In genomic region chr14:58395815-58396626, GRCh38 we compare ENCODE assay signal across 9 cellular contexts. TPM values are rescaled to one million over a fixed set of nuclear protein-coding genes. Genes with fewer than 3 reads are reported as not detected.
DNase-seq lines count a peak whose midpoint lies in the region; ATAC-seq and TF ChIP-seq lines count a peak whose summit lies in the region.
"Had no signal": no experiment of that assay in that cellular context is flagged by ENCODE, and none has a peak within 500 bp of the region (broad histone marks: within the 10 kb centered on the region; RNA-seq: fewer than 3 reads in every experiment).

Gene TOMM20L, plus strand, starts transcription at chr14:58395930. Its CDS starts 28 bp downstream, at chr14:58395958.

- H3K4me3 ChIP-seq in mucosa of descending colon, result peak within 1 kb of the TSS; percentile 4

- H3K36me3 ChIP-seq in mucosa of descending colon (ENCODE audit: low read depth), result no peaks in the 10 kb centered on the region

- H3K9me3 ChIP-seq in mucosa of descending colon, result no peaks in the 10 kb centered on the region

- ATAC-seq in GM18870 (IDR thresholded peaks at IDR 0.05; ENCODE audit: unreplicated experiment) (peak; percentile 80), HG03103 (IDR thresholded peaks at IDR 0.05; ENCODE audit: low read depth, unreplicated experiment) (peak; percentile 92), mucosa of descending colon (peak; percentile 96)

- peak; percentile 86 for TF ChIP-seq CTCF in mucosa of descending colon (IDR thresholded peaks at IDR 0.05)

- DNase-seq in AG20443 (ENCODE audit: low spot score) (peak; percentile 96), NCI-H510A treated with DMSO at 0.1 percent for 48 hours (lab: John Stamatoyannopoulos, UW) (peak; percentile 56), epidermal melanocyte (ENCODE audit: insufficient read length, low spot score) (peak; percentile 76), mucosa of descending colon (peak; percentile 77 to 88 (median 84))
- peak; percentile 91 for DNase-seq in activated CD8-positive, alpha-beta memory T cell treated with anti-CD3 and anti-CD28 coated beads, Interleukin-2, amount 50 U/mL, for 48 hours
- DNase-seq in stimulated activated CD8-positive, alpha-beta memory T cell treated with anti-CD3 and anti-CD28 coated beads, Interleukin-4, amount 100 ng/mL, for 24 hours (ENCODE audit: low read depth), result peak; percentile 69

- H3K4me1 ChIP-seq in mucosa of descending colon (ENCODE audit: low read depth), result peaks cover 4% of the 10 kb centered on the region

- intact Hi-C loops in mucosa of descending colon (cut with DNase I, micrococcal nuclease), result no loop called here

RNA-seq across cellular contexts. Expression of gene TOMM20L, which starts in this region (rescaled TPM):
- 1 to 10 TPM in 1 of 3 donors, not detected in 2; 1.0 TPM for total RNA-seq in mucosa of descending colon
- total RNA-seq: activated CD8-positive, alpha-beta memory T cell treated with anti-CD3 and anti-CD28 coated beads for 36 hours had no signal

Comparison
In these comparisons a context has a peak if more than half of its experiments do, and no peak if none do; other contexts are left out.
1. Peak in every context shown above with its lines: DNase-seq, ATAC-seq and H3K4me3 ChIP-seq.